ENCODE assay signal across 23 cellular contexts in genomic region chr14:67955241-67955640, GRCh38.
"Had no signal": no experiment of that assay in that cellular context is flagged by ENCODE, and none has a peak within 500 bp of the region (broad histone marks: within the 10 kb centered on the region; RNA-seq: fewer than 3 reads in every experiment).

No MANE protein-coding gene starts in this region.

- DNase-seq: naive thymus-derived CD8-positive, alpha-beta T cell; nephron progenitor cell; nucleus accumbens; pancreas; posterior cingulate gyrus; psoas muscle; right cardiac atrium; right lobe of liver; sigmoid colon; small intestine; stimulated activated CD4-positive, alpha-beta T cell treated with anti-CD3 and anti-CD28 coated beads, Interleukin-15, amount 100 ng/mL, for 24 hours; stimulated activated CD4-positive, alpha-beta T cell treated with anti-CD3 and anti-CD28 coated beads, Interleukin-2, amount 100 ng/mL, for 24 hours; stimulated activated CD4-positive, alpha-beta T cell treated with anti-CD3 and anti-CD28 coated beads, Interleukin-2, amount 100 ng/mL, for 48 hours; stimulated activated CD4-positive, alpha-beta T cell treated with anti-CD3 and anti-CD28 coated beads, Interleukin-4, amount 100 ng/mL, for 24 hours; stimulated activated naive CD4-positive, alpha-beta T cell; stimulated activated naive CD8-positive, alpha-beta T cell treated with anti-CD3 and anti-CD28 coated beads, Interleukin-15, amount 100 ng/mL, for 72 hours; stimulated activated naive CD8-positive, alpha-beta T cell treated with anti-CD3 and anti-CD28 coated beads, Interleukin-15, Interleukin-2, amounts not matched to agents 100 U/mL and 50 U/mL, for 24 hours; substantia nigra; testis; tibial artery; transverse colon; upper lobe of right lung; uterus had no signal

- FAIRE-seq: pancreas, small intestine had no signal
